10 cellular contexts compared by ENCODE assay signal in genomic region chr10:104351067-104351681, GRCh38. TPM values are rescaled to one million over a fixed set of nuclear protein-coding genes. Genes with fewer than 3 reads are reported as not detected.
DNase-seq lines count a peak whose midpoint lies in the region; ATAC-seq and TF ChIP-seq lines count a peak whose summit lies in the region.
"Had no signal": no experiment of that assay in that cellular context is flagged by ENCODE, and none has a peak within 500 bp of the region (broad histone marks: within the 10 kb centered on the region; RNA-seq: fewer than 3 reads in every experiment).

No MANE protein-coding gene starts in this region.

- H3K4me1 Mint-ChIP-seq in T-helper 1 cell treated with Interleukin-12 subunit alpha and Interleukin-12 subunit beta and Interleukin-4 antibody, amounts not matched to agents 30 μg/mL and 1 μg/mL, for 36 hours (ENCODE audit: low read depth) = peaks cover 22% of the 10 kb centered on the region
- peaks cover 4% of the 10 kb centered on the region for H3K4me1 Mint-ChIP-seq in endothelial cell (ENCODE audit: unreplicated experiment)

- H3K9me2 ChIP-seq in HCT116 (ENCODE audit: insufficient read depth) = no peaks in the 10 kb centered on the region

- H3K79me2 ChIP-seq in HCT116 (ENCODE audit: insufficient read depth, low read length) = no peaks in the 10 kb centered on the region

- H3K9me3 Mint-ChIP-seq in T-helper 1 cell treated with Interleukin-12 subunit alpha and Interleukin-12 subunit beta and Interleukin-4 antibody, amounts not matched to agents 30 μg/mL and 1 μg/mL, for 36 hours = no peaks in the 10 kb centered on the region
- H3K9me3 Mint-ChIP-seq in endothelial cell (ENCODE audit: unreplicated experiment) = no peaks in the 10 kb centered on the region

- ATAC-seq in HCT116 = no peak
- ATAC-seq in HG03280 (IDR thresholded peaks at IDR 0.05; ENCODE audit: unreplicated experiment) = no peak
- ATAC-seq: SK-N-SH treated with all-trans-retinoic acid at 6 μM for 48 hours had no signal

- H3K4me2 ChIP-seq in HCT116 (ENCODE audit: low read length) = peak overlapping the region; percentile 12; the same call in 1 of the 2 replicates

- peaks cover 7 to 33% of the 10 kb centered on the region in 2 experiments; a peak in 3 of 4 replicates for H3K4me1 ChIP-seq in HCT116 (ENCODE audit: control insufficient read depth in 1 of 2, insufficient read depth in 2 of 2, low read length in 2 of 2)

- CTCF ChIA-PET in HCT116 (lab: Charles Lee) = interaction anchor here (1.0 to 6.5 kb wide), 11 partner anchors 9 to 271 kb away, joined by 3 to 106 read pairs (median 8); partner anchors contain the start of genes GSTO1 and ITPRIP

- RAD21 ChIA-PET in HCT116 (lab: Charles Lee; ENCODE audit: low non-redundant PET in 1 of 2, low total read pairs in 2 of 2, uncharacterized antibody in 2 of 2, unreplicated experiment in 2 of 2) = interaction anchor here (0.5 to 2.2 kb wide), 6 partner anchors 9 to 306 kb away, joined by 3 to 6 read pairs (median 4); no protein-coding TSS in a partner anchor

- no peaks in the 10 kb centered on the region for H4K20me1 ChIP-seq in HCT116 (ENCODE audit: insufficient read depth)

- TF ChIP-seq CTCF in HCT116 (IDR thresholded peaks at IDR 0.05 in 2 of 3, conservative IDR thresholded peaks at IDR 0.05 in 1 of 3; ENCODE audit: borderline replicate concordance in 1 of 3, insufficient read depth in 1 of 3, low read depth in 2 of 3, low read length in 2 of 3) (no peak), fibroblast of villous mesenchyme (IDR thresholded peaks at IDR 0.05; ENCODE audit: insufficient read depth, low read depth, low read length) (no peak), endothelial cell (IDR thresholded peaks at IDR 0.05; ENCODE audit: unreplicated experiment) (no peak)

- no peak overlapping the region for H3K9ac ChIP-seq in HCT116 (ENCODE audit: low read length)

- intact Hi-C loops in HCT116 (cut with micrococcal nuclease) = loop anchor here (5.0 kb wide), 2 partner anchors 229 to 464 kb away; partner anchors contain the start of gene SFR1

- POLR2A ChIA-PET in HCT116 (lab: Charles Lee) = interaction anchor here (1.3 to 2.0 kb wide), 4 partner anchors 13 to 82 kb away, joined by 3 to 6 read pairs (median 5); partner anchors contain the start of genes GSTO2 and ITPRIP

- H3K27me3 Mint-ChIP-seq in T-helper 1 cell treated with Interleukin-12 subunit alpha and Interleukin-12 subunit beta and Interleukin-4 antibody, amounts not matched to agents 30 μg/mL and 1 μg/mL, for 36 hours (ENCODE audit: low read depth) = no peaks in the 10 kb centered on the region
- H3K27me3 Mint-ChIP-seq in endothelial cell (ENCODE audit: unreplicated experiment) = peaks cover 3% of the 10 kb centered on the region

- no peak for TF ChIP-seq RAD21 in HCT116 (IDR thresholded peaks at IDR 0.05; ENCODE audit: low read depth)

- no peaks in the 10 kb centered on the region for H3K36me3 ChIP-seq in HCT116 (ENCODE audit: control insufficient read depth in 1 of 2, insufficient read depth in 2 of 2, low read length in 2 of 2)
- H3K36me3 ChIP-seq: cardiac muscle cell had no signal

- no peaks in the 10 kb centered on the region for H3K9me3 ChIP-seq in HCT116 (ENCODE audit: control insufficient read depth in 1 of 2, insufficient read depth in 1 of 2, low read depth in 1 of 2, low read length in 2 of 2)

- no peaks in the 10 kb centered on the region for H3K36me3 Mint-ChIP-seq in T-helper 1 cell treated with Interleukin-12 subunit alpha and Interleukin-12 subunit beta and Interleukin-4 antibody, amounts not matched to agents 30 μg/mL and 1 μg/mL, for 36 hours (ENCODE audit: low read depth)
- H3K36me3 Mint-ChIP-seq in endothelial cell (ENCODE audit: low read depth, unreplicated experiment) = no peaks in the 10 kb centered on the region

- no TSS peak for BruUV-seq in HCT116 (replicated peaks; lab: Mats Ljungman, UMichigan)

- TF ChIP-seq POLR2A in HCT116 (IDR thresholded peaks at IDR 0.05; ENCODE audit: borderline replicate concordance, extremely low read depth, insufficient read depth, insufficient read length) = no peak

- no peak overlapping the region for H2AFZ ChIP-seq in HCT116 (ENCODE audit: low read depth, low read length, poor library complexity, severe bottlenecking)

- H3K27ac ChIP-seq in HCT116 (ENCODE audit: low read depth, low read length) = no peak overlapping the region
- H3K27ac ChIP-seq: cardiac muscle cell had no signal

- H3K27ac Mint-ChIP-seq in T-helper 1 cell treated with Interleukin-12 subunit alpha and Interleukin-12 subunit beta and Interleukin-4 antibody, amounts not matched to agents 30 μg/mL and 1 μg/mL, for 36 hours = peak overlapping the region; percentile 81
- no peak overlapping the region for H3K27ac Mint-ChIP-seq in endothelial cell (ENCODE audit: unreplicated experiment)

- peak overlapping the region; percentile 48 for H3K4me3 Mint-ChIP-seq in T-helper 1 cell treated with Interleukin-12 subunit alpha and Interleukin-12 subunit beta and Interleukin-4 antibody, amounts not matched to agents 30 μg/mL and 1 μg/mL, for 36 hours
- no peak overlapping the region for H3K4me3 Mint-ChIP-seq in endothelial cell (ENCODE audit: unreplicated experiment)

- no peak overlapping the region for H3K4me3 ChIP-seq in HCT116 (replicated peaks in 1 of 2; ENCODE audit: low read depth in 1 of 2, low read length in 2 of 2)
- H3K4me3 ChIP-seq in fibroblast of villous mesenchyme (ENCODE audit: low read depth, low read length) = no peak overlapping the region
- H3K4me3 ChIP-seq: cardiac muscle cell had no signal

- DNase-seq in AG08396 (ENCODE audit: low spot score) (peak; percentile 68), HCT116 (ENCODE audit: low read depth, low spot score) (no peak), fibroblast of villous mesenchyme (ENCODE audit: low read depth) (peak; percentile 26), NCI-H1417 treated with DMSO at 0.1 percent for 48 hours (lab: John Stamatoyannopoulos, UW) (no peak), endothelial cell (ENCODE audit: low spot score) (no peak), NCI-H1930 (lab: John Stamatoyannopoulos, UW) (no peak)

- H3K27me3 ChIP-seq in HCT116 (ENCODE audit: insufficient read depth, low read length) = no peaks in the 10 kb centered on the region; the same call in 1 of the 2 replicates
- H3K27me3 ChIP-seq: cardiac muscle cell had no signal

TF ChIP-seq in HCT116, 20 proteins besides CTCF, POLR2A, EP300 and RAD21:
- no peak; the same call in 1 of the 2 replicates for TF ChIP-seq CEBPB (IDR thresholded peaks at IDR 0.05; ENCODE audit: low read depth)
- peak; percentile 20; the same call in 1 of the 2 replicates for TF ChIP-seq SP1 (IDR thresholded peaks at IDR 0.05; ENCODE audit: low read depth)
- TF ChIP-seq JUND (IDR thresholded peaks at IDR 0.05) = peak; percentile 33
- TF ChIP-seq, protein P1, sequence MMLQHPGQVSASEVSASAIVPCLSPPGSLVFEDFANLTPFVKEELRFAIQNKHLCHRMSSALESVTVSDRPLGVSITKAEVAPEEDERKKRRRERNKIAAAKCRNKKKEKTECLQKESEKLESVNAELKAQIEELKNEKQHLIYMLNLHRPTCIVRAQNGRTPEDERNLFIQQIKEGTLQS (IDR thresholded peaks at IDR 0.05) = 0 out of 2 replicates have a peak, but pooled peaks have one; percentile 8
- peak; percentile 46 for TF ChIP-seq FOSL1 (IDR thresholded peaks at IDR 0.05; ENCODE audit: low read depth)
- no peak for TF ChIP-seq MAX (IDR thresholded peaks at IDR 0.05)

RNA-seq across cellular contexts. Expression of gene CFAP58, which starts 2.5 kb away (rescaled TPM):
- total RNA-seq in HCT116 (2021; ENCODE audit: unreplicated experiment) (0.91 TPM), fibroblast of villous mesenchyme (0.43 and 0.64 TPM in 2 replicates), endothelial cell (ENCODE audit: unreplicated experiment) (0.28 TPM)
- polyA plus RNA-seq in HCT116 (2012) = 0.42 and 0.92 TPM in 2 replicates

RNA-seq across cellular contexts. Expression of gene ITPRIP, which starts 12.9 kb away (rescaled TPM):
- total RNA-seq in HCT116 (2021; ENCODE audit: unreplicated experiment) (12.0 TPM), fibroblast of villous mesenchyme (9.9 and 10.3 TPM in 2 replicates), endothelial cell (ENCODE audit: unreplicated experiment) (16.3 TPM)
- 12.5 and 13.1 TPM in 2 replicates for polyA plus RNA-seq in HCT116 (2012)

Comparison
In these comparisons a context has a peak if more than half of its experiments do, and no peak if none do; other contexts are left out.
1. DNase-seq: peak in AG08396 (single experiment) and fibroblast of villous mesenchyme (single experiment); none in HCT116 (single experiment), NCI-H1417 treated with DMSO at 0.1 percent for 48 hours (single experiment), endothelial cell (single experiment) and NCI-H1930 (0 of 2).